10 cellular contexts compared by ENCODE assay signal in genomic region chr2:42009657-42010580, GRCh38. TPM values are rescaled to one million over a fixed set of nuclear protein-coding genes. Genes with fewer than 3 reads are reported as not detected.
DNase-seq lines count a peak whose midpoint lies in the region; ATAC-seq lines count a peak whose summit lies in the region.
"Had no signal": no experiment of that assay in that cellular context is flagged by ENCODE, and none has a peak within 500 bp of the region (broad histone marks: within the 10 kb centered on the region; RNA-seq: fewer than 3 reads in every experiment).

No MANE protein-coding gene starts in this region.

- intact Hi-C loops in activated CD4-positive, alpha-beta T cell treated with anti-CD3 and anti-CD28 coated beads, Interleukin-2, amount 10 ng/mL, durations not matched to agents 24 days and 14 days (cut with micrococcal nuclease), result no loop called here

- no peaks in the 10 kb centered on the region for H3K36me3 ChIP-seq in skeletal muscle satellite cell (ENCODE audit: insufficient read depth, low read length)
- H3K36me3 ChIP-seq: colonic mucosa, right lobe of liver had no signal

- H3K27ac Mint-ChIP-seq in activated CD4-positive, alpha-beta T cell treated with anti-CD3 and anti-CD28 coated beads, Interleukin-2, amount 10 ng/mL, durations not matched to agents 24 days and 14 days, result no peak overlapping the region

- H3K27me3 Mint-ChIP-seq in activated CD4-positive, alpha-beta T cell treated with anti-CD3 and anti-CD28 coated beads, Interleukin-2, amount 10 ng/mL, durations not matched to agents 24 days and 14 days, result peaks cover 27% of the 10 kb centered on the region

- peak overlapping the region; percentile 39 for H3K4me3 ChIP-seq in skeletal muscle satellite cell (ENCODE audit: low read length)
- H3K4me3 ChIP-seq: colonic mucosa, right lobe of liver had no signal

- peak overlapping the region; percentile 59 for H3K4me2 ChIP-seq in skeletal muscle satellite cell (ENCODE audit: low read length)

- peak; percentile 60 for ATAC-seq in HG02884 (IDR thresholded peaks at IDR 0.05; ENCODE audit: unreplicated experiment)

- no peak for DNase-seq in activated CD4-positive, alpha-beta T cell treated with anti-CD3 and anti-CD28 coated beads, Interleukin-2, amount 10 ng/mL, durations not matched to agents 24 days and 14 days
- no peak for DNase-seq in activated CD4-positive, alpha-beta T cell treated with anti-CD3 and anti-CD28 coated beads for 4 hours
- DNase-seq in amniotic epithelial cell (ENCODE audit: low read depth), result peak; percentile 60
- DNase-seq in NCI-H226, result no peak
- DNase-seq in HUDEP-2 (lab: John Stamatoyannopoulos, UW; ENCODE audit: unreplicated experiment in 76 of 76), result no peak
- DNase-seq in DMS153 (lab: John Stamatoyannopoulos, UW), result no peak
- DNase-seq: colonic mucosa, right lobe of liver had no signal

- H3K4me1 Mint-ChIP-seq in activated CD4-positive, alpha-beta T cell treated with anti-CD3 and anti-CD28 coated beads, Interleukin-2, amount 10 ng/mL, durations not matched to agents 24 days and 14 days, result peaks cover 5% of the 10 kb centered on the region

- H3K36me3 Mint-ChIP-seq in activated CD4-positive, alpha-beta T cell treated with anti-CD3 and anti-CD28 coated beads, Interleukin-2, amount 10 ng/mL, durations not matched to agents 24 days and 14 days (ENCODE audit: low read depth), result no peaks in the 10 kb centered on the region

- H3K4me3 Mint-ChIP-seq in activated CD4-positive, alpha-beta T cell treated with anti-CD3 and anti-CD28 coated beads, Interleukin-2, amount 10 ng/mL, durations not matched to agents 24 days and 14 days, result peak overlapping the region; percentile 67

- H3K27me3 ChIP-seq in skeletal muscle satellite cell (ENCODE audit: control insufficient read depth, insufficient read depth, low read length), result peaks cover 20% of the 10 kb centered on the region
- H3K27me3 ChIP-seq: colonic mucosa, right lobe of liver had no signal

- peaks cover 11% of the 10 kb centered on the region for H3K4me1 ChIP-seq in skeletal muscle satellite cell (ENCODE audit: control insufficient read depth, insufficient read depth, low read length)
- H3K4me1 ChIP-seq: colonic mucosa, right lobe of liver had no signal

- H3K9ac ChIP-seq in skeletal muscle satellite cell (ENCODE audit: low read depth, low read length), result no peak overlapping the region

- H3K9me3 Mint-ChIP-seq in activated CD4-positive, alpha-beta T cell treated with anti-CD3 and anti-CD28 coated beads, Interleukin-2, amount 10 ng/mL, durations not matched to agents 24 days and 14 days, result no peaks in the 10 kb centered on the region

- H3K9me3 ChIP-seq in skeletal muscle satellite cell (replicated peaks; ENCODE audit: low read length), result no peaks in the 10 kb centered on the region
- H3K9me3 ChIP-seq: colonic mucosa, right lobe of liver had no signal

RNA-seq across cellular contexts. Expression of gene PKDCC, which starts 37.9 kb away (rescaled TPM):
- not detected in 2 replicates for total RNA-seq in activated CD4-positive, alpha-beta T cell treated with anti-CD3 and anti-CD28 coated beads, Interleukin-2, amount 10 ng/mL, durations not matched to agents 24 days and 14 days
- 4.8 and 13.4 TPM in 2 replicates for total RNA-seq in skeletal muscle satellite cell (2012; rRNA removed)
